Comparison of ENCODE assay signal across 2 cellular contexts in genomic region chr4:122821097-122821496, GRCh38.
TF ChIP-seq lines count a peak whose summit lies in the region.

No MANE protein-coding gene starts in this region.

TF ChIP-seq in HCT116, 20 proteins besides CTCF, POLR2A, EP300 and RAD21:
- TF ChIP-seq EGR1 (IDR thresholded peaks at IDR 0.05; ENCODE audit: low read depth) (no peak), ZNF274 (IDR thresholded peaks at IDR 0.05; ENCODE audit: low read depth, low read length) (no peak), SIN3A (IDR thresholded peaks at IDR 0.05; ENCODE audit: low read depth) (no peak), MAX (IDR thresholded peaks at IDR 0.05) (no peak), POLR2AphosphoS5 (IDR thresholded peaks at IDR 0.05; ENCODE audit: low read depth, low read length) (no peak), SRF (IDR thresholded peaks at IDR 0.05; ENCODE audit: low read depth) (no peak), CBX3 (IDR thresholded peaks at IDR 0.05; ENCODE audit: low read depth) (no peak), TCF7L2 (IDR thresholded peaks at IDR 0.05; ENCODE audit: borderline replicate concordance, extremely low read depth, insufficient read depth, insufficient read length) (no peak), YY1 (IDR thresholded peaks at IDR 0.05; ENCODE audit: extremely low read depth, insufficient replicate concordance, low read depth, low read length) (no peak), SP1 (IDR thresholded peaks at IDR 0.05; ENCODE audit: low read depth) (no peak), CEBPB (IDR thresholded peaks at IDR 0.05; ENCODE audit: low read depth) (no peak), EZH2 (IDR thresholded peaks at IDR 0.05) (no peak), ZFX (IDR thresholded peaks at IDR 0.05) (no peak)
- TF ChIP-seq, protein P1, sequence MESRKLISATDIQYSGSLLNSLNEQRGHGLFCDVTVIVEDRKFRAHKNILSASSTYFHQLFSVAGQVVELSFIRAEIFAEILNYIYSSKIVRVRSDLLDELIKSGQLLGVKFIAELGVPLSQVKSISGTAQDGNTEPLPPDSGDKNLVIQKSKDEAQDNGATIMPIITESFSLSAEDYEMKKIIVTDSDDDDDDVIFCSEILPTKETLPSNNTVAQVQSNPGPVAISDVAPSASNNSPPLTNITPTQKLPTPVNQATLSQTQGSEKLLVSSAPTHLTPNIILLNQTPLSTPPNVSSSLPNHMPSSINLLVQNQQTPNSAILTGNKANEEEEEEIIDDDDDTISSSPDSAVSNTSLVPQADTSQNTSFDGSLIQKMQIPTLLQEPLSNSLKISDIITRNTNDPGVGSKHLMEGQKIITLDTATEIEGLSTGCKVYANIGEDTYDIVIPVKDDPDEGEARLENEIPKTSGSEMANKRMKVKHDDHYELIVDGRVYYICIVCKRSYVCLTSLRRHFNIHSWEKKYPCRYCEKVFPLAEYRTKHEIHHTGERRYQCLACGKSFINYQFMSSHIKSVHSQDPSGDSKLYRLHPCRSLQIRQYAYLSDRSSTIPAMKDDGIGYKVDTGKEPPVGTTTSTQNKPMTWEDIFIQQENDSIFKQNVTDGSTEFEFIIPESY (IDR thresholded peaks at IDR 0.05; ENCODE audit: extremely low read depth, insufficient replicate concordance, low read length) = no peak
TF ChIP-seq in HCT116: peak in this region for 0.

TF ChIP-seq in K562, 482 proteins besides CTCF, POLR2A, EP300 and RAD21:
- TF ChIP-seq KDM1A (IDR thresholded peaks at IDR 0.05) (peak in 1 of 2 experiments; percentile 46; a peak in 1 of 4 replicates), TAL1 (IDR thresholded peaks at IDR 0.05) (peak; percentile 28; the same call in 1 of the 2 replicates), POLR2AphosphoS5 (IDR thresholded peaks at IDR 0.05; ENCODE audit: control insufficient read depth, insufficient read depth, low read depth, low read length) (peak; percentile 24; the same call in 1 of the 2 replicates), CBFA2T3 (IDR thresholded peaks at IDR 0.05) (peak; percentile 78), MEIS2 (IDR thresholded peaks at IDR 0.05; ENCODE audit: partially characterized antibody) (peak; percentile 50), NFE2 (IDR thresholded peaks at IDR 0.05; ENCODE audit: low read depth) (no peak), NCOR1 (IDR thresholded peaks at IDR 0.05) (peak; percentile 30; the same call in 1 of the 2 replicates), SMARCA4 (IDR thresholded peaks at IDR 0.05) (peak; percentile 16; the same call in 1 of the 2 replicates), MAZ (CRISPR knock-in tag; conservative IDR thresholded peaks at IDR 0.05 in 1 of 2, IDR thresholded peaks at IDR 0.05 in 1 of 2) (no peak), ARID1B (IDR thresholded peaks at IDR 0.05) (peak; percentile 37), CBFA2T2 (conservative IDR thresholded peaks at IDR 0.05) (peak; percentile 58), DACH1 (IDR thresholded peaks at IDR 0.05; ENCODE audit: partially characterized antibody) (no peak)
TF ChIP-seq in K562: peak in this region for 9.
